In the genomic region with DNA sequence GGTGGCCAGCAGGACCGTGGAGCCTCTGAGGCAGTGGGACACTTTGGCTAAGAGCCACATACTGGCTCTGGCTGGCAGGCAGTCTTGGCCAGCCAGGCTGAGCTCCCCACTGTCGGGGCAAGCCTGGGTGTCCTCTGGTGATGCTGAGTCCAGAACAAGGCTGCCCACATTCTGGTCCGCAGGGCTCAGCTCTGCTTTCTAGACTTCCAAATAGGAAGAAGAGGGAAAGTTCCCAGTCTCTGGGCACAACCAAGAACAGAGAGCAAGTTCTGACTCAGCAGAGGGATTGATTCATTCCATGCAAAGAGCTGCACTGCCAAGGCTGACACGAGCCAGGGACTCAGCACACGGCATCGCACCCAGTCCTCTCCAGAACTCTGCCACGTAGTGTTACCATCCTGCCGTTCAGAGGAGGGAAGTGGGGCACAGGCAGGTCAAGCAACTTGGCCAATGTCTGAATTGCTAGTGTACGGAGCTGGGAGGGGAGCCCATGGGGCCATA, we compare ENCODE assay signal across 20 cellular contexts. TPM values are rescaled to one million over a fixed set of nuclear protein-coding genes. Genes with fewer than 3 reads are reported as not detected.
A peak's percentile ranks its signal among the peaks of the same experiment; 100 is the strongest.
DNase-seq lines count a peak whose midpoint lies in the region; ATAC-seq and TF ChIP-seq lines count a peak whose summit lies in the region.
"Had no signal": no experiment of that assay in that cellular context is flagged by ENCODE, and none has a peak within 500 bp of the region (broad histone marks: within the 10 kb centered on the region; RNA-seq: fewer than 3 reads in every experiment).

No MANE protein-coding gene starts in this region.

- POLR2A ChIA-PET in OCI-LY7 (lab: Charles Lee) = no interaction called here

- peaks cover 14% of the 10 kb centered on the region; the same call in 1 of the 2 replicates for H3K27me3 Mint-ChIP-seq in HFFc6 (ENCODE audit: insufficient read depth)

- no peaks in the 10 kb centered on the region for H3K9me3 Mint-ChIP-seq in HFFc6

- H3K4me2 ChIP-seq in OCI-LY7 (ENCODE audit: low read length) = no peak overlapping the region

- CTCF ChIA-PET in OCI-LY7 (lab: Charles Lee; ENCODE audit: unreplicated experiment) = no interaction called here

- TF ChIP-seq CTCF in AG10803 (conservative IDR thresholded peaks at IDR 0.05; ENCODE audit: low read length) (no peak), HFFc6 (IDR thresholded peaks at IDR 0.05) (no peak), left lung (IDR thresholded peaks at IDR 0.05) (no peak), OCI-LY7 (conservative IDR thresholded peaks at IDR 0.05; ENCODE audit: low read length) (no peak)

- H3K9me3 ChIP-seq in left lung (no peaks in the 10 kb centered on the region), OCI-LY7 (ENCODE audit: low read length) (no peaks in the 10 kb centered on the region)
- H3K9me3 ChIP-seq: BE2C, colonic mucosa, sigmoid colon, SJCRH30 had no signal

- no peaks in the 10 kb centered on the region for H3K36me3 Mint-ChIP-seq in HFFc6 (ENCODE audit: low read depth)
- H3K36me3 Mint-ChIP-seq: activated CD8-positive, alpha-beta memory T cell treated with anti-CD3 and anti-CD28 coated beads, Interleukin-2, amount 10 ng/mL, durations not matched to agents 7 days and 5 days had no signal

- no peaks in the 10 kb centered on the region for H4K20me1 ChIP-seq in OCI-LY7 (ENCODE audit: insufficient read depth, low read length)

- no peaks in the 10 kb centered on the region for H3K79me2 ChIP-seq in OCI-LY7 (ENCODE audit: insufficient read depth, low read depth, low read length)

- no peak overlapping the region for H3K27ac Mint-ChIP-seq in HFFc6
- H3K27ac Mint-ChIP-seq: activated CD8-positive, alpha-beta memory T cell treated with anti-CD3 and anti-CD28 coated beads, Interleukin-2, amount 10 ng/mL, durations not matched to agents 7 days and 5 days had no signal

- DNase-seq in AG10803 (ENCODE audit: low read depth) (peak; percentile 28), HFFc6 (peak; percentile 8), ecto neural progenitor cell (ENCODE audit: low spot score) (peak; percentile 37), left lung (no peak), OCI-LY7 (ENCODE audit: low spot score) (no peak)
- DNase-seq in stimulated activated CD4-positive, alpha-beta T cell treated with anti-CD3 and anti-CD28 coated beads, Interleukin-4, amount 100 ng/mL, for 24 hours = no peak
- DNase-seq: activated CD4-positive, CD25-positive, alpha-beta regulatory T cell treated with anti-CD3 and anti-CD28 coated beads, Interleukin-2, amount 50 U/mL, for 72 hours; activated CD8-positive, alpha-beta memory T cell treated with anti-CD3 and anti-CD28 coated beads, Interleukin-2, amount 10 ng/mL, durations not matched to agents 7 days and 5 days; anterior cingulate cortex; BE2C; colonic mucosa; erythroblast; KBM-7; NCI-H1417 treated with DMSO at 0.1 percent for 48 hours; nucleus accumbens; sigmoid colon; SJCRH30; T-helper 9 cell had no signal

- intact Hi-C loops in left lung (cut with DNase I) (no loop called here), OCI-LY7 (cut with micrococcal nuclease; ENCODE audit: unreplicated experiment) (no loop called here)

- BruUV-seq in OCI-LY7 (replicated peaks; lab: Mats Ljungman, UMichigan) = no TSS peak

- H3K4me3 ChIP-seq in AG10803 (ENCODE audit: low read length) = no peak overlapping the region
- H3K4me3 ChIP-seq in left lung = no peak overlapping the region
- H3K4me3 ChIP-seq in OCI-LY7 (ENCODE audit: low read depth, low read length, poor library complexity, severe bottlenecking) = no peak overlapping the region
- H3K4me3 ChIP-seq: colonic mucosa, sigmoid colon, SJCRH30 had no signal

- ATAC-seq in left lung = peak; percentile 57
- ATAC-seq in HG03520 (IDR thresholded peaks at IDR 0.05; ENCODE audit: unreplicated experiment) = no peak
- no peak for ATAC-seq in HG02642 (IDR thresholded peaks at IDR 0.05; ENCODE audit: poor library complexity, unreplicated experiment)
- ATAC-seq: activated CD8-positive, alpha-beta memory T cell treated with anti-CD3 and anti-CD28 coated beads, Interleukin-2, amount 10 ng/mL, durations not matched to agents 7 days and 5 days had no signal

- peaks cover 0 to 4% of the 10 kb centered on the region in 2 donors for H3K4me1 ChIP-seq in left lung
- no peaks in the 10 kb centered on the region for H3K4me1 ChIP-seq in OCI-LY7 (ENCODE audit: insufficient read depth, low read length, poor library complexity, severe bottlenecking)
- H3K4me1 ChIP-seq: BE2C, colonic mucosa, sigmoid colon, SJCRH30 had no signal

- H3K27ac ChIP-seq in left lung (no peak overlapping the region), OCI-LY7 (ENCODE audit: low read depth, low read length, poor library complexity, severe bottlenecking) (no peak overlapping the region)
- H3K27ac ChIP-seq: colonic mucosa, SJCRH30 had no signal

- no peaks in the 10 kb centered on the region for H3K9me2 ChIP-seq in OCI-LY7 (ENCODE audit: insufficient read depth, low read length)

- no peak overlapping the region for H3K4me3 Mint-ChIP-seq in HFFc6
- H3K4me3 Mint-ChIP-seq: activated CD8-positive, alpha-beta memory T cell treated with anti-CD3 and anti-CD28 coated beads, Interleukin-2, amount 10 ng/mL, durations not matched to agents 7 days and 5 days had no signal

- no peaks in the 10 kb centered on the region for H3K27me3 ChIP-seq in left lung
- H3K27me3 ChIP-seq: BE2C, colonic mucosa, sigmoid colon had no signal

- H3K36me3 ChIP-seq in left lung = no peaks in the 10 kb centered on the region
- no peaks in the 10 kb centered on the region for H3K36me3 ChIP-seq in OCI-LY7 (ENCODE audit: insufficient read depth, low read length)
- H3K36me3 ChIP-seq: BE2C, colonic mucosa, sigmoid colon, SJCRH30 had no signal

- H2AFZ ChIP-seq in OCI-LY7 (ENCODE audit: low read length) = no peak overlapping the region

- H3K4me1 Mint-ChIP-seq in HFFc6 (ENCODE audit: low read depth) = no peaks in the 10 kb centered on the region
- H3K4me1 Mint-ChIP-seq: activated CD8-positive, alpha-beta memory T cell treated with anti-CD3 and anti-CD28 coated beads, Interleukin-2, amount 10 ng/mL, durations not matched to agents 7 days and 5 days had no signal

RNA-seq across cellular contexts. Expression of a gene that starts 58.9 kb away (rescaled TPM):
- total RNA-seq in HFFc6 (2021; fragmentation: NEBNext Ultra II Directional; extraction: Animal tissue kit (Norgen Biotek cat#: 25700)) = not detected
- total RNA-seq in left lung (under 1 TPM; 0.34 to 0.70 TPM), OCI-LY7 (2022) (not detected in 2 replicates)
- total RNA-seq in OCI-LY7 (2014; rRNA removed; shearing (Covaris generic)) = not detected in 2 replicates
- total RNA-seq: SJCRH30 had no signal

Comparison
In these comparisons a context has a peak if more than half of its experiments do, and no peak if none do; other contexts are left out.
1. DNase-seq: peak in AG10803 (single experiment), HFFc6 (single experiment) and ecto neural progenitor cell (single experiment); none in left lung (0 of 2), stimulated activated CD4-positive, alpha-beta T cell treated with anti-CD3 and anti-CD28 coated beads, Interleukin-4, amount 100 ng/mL, for 24 hours (single experiment) and OCI-LY7 (single experiment).